Comparison of ENCODE assay signal across 1 cellular context in the genomic region with DNA sequence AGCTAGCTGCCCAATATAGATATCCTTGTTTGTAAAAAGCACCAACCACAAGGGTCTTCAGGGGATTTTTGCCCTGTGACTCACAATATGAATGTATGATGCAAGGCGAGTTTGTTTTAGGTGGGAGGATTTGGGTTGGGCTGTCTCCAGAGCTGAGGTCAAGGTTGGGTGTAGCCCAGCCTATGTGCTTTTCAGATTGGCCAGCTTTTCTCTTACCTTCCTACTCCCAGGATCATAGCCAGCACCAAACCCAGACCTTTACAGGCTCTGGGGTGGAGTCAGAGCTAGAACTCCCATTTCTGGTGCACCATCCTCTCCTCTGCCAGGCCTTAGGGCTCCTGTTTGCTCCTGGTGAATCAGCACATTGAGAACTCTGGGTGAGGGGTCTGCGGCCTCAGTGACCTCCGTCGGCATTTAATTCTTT.
TF ChIP-seq lines count a peak whose summit lies in the region.

No MANE protein-coding gene starts in this region.

TF ChIP-seq in HepG2, 621 proteins besides CTCF, POLR2A, EP300 and RAD21 (continued from another document and continues in another):
- TF ChIP-seq, protein P1, sequence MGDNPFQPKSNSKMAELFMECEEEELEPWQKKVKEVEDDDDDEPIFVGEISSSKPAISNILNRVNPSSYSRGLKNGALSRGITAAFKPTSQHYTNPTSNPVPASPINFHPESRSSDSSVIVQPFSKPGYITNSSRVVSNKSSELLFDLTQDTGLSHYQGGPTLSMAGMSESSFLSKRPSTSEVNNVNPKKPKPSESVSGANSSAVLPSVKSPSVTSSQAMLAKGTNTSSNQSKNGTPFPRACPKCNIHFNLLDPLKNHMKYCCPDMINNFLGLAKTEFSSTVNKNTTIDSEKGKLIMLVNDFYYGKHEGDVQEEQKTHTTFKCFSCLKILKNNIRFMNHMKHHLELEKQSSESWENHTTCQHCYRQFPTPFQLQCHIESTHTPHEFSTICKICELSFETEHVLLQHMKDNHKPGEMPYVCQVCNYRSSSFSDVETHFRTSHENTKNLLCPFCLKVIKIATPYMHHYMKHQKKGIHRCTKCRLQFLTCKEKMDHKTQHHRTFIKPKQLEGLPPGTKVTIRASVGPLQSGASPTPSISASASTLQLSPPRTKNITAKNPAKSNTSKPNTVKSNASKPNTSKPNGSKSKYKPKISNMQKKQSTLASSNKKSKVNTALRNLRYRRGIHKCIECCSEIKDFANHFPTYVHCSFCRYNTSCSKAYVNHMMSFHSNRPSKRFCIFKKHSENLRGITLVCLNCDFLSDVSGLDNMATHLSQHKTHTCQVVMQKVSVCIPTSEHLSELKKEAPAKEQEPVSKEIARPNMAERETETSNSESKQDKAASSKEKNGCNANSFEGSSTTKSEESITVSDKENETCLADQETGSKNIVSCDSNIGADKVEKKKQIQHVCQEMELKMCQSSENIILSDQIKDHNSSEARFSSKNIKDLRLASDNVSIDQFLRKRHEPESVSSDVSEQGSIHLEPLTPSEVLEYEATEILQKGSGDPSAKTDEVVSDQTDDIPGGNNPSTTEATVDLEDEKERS (CRISPR knock-in tag; IDR thresholded peaks at IDR 0.05): no peak
- TF ChIP-seq JUN (CRISPR knock-in tag; IDR thresholded peaks at IDR 0.05) (peak; percentile 94), GABPB1 (CRISPR knock-in tag; IDR thresholded peaks at IDR 0.05) (peak; percentile 23; the same call in 1 of the 2 replicates), SALL1 (CRISPR knock-in tag; IDR thresholded peaks at IDR 0.05) (peak; percentile 70), PRPF4 (IDR thresholded peaks at IDR 0.05; ENCODE audit: low read depth, low read length, poor library complexity, severe bottlenecking) (no peak), CEBPG (CRISPR knock-in tag; IDR thresholded peaks at IDR 0.05) (peak; percentile 92), POLR2AphosphoS2 (IDR thresholded peaks at IDR 0.05; ENCODE audit: low read depth, low read length) (no peak), ZMYM3 (CRISPR knock-in tag; IDR thresholded peaks at IDR 0.05) (no peak), ZFP82 (CRISPR knock-in tag; IDR thresholded peaks at IDR 0.05; ENCODE audit: borderline replicate concordance) (no peak), SOX6 (IDR thresholded peaks at IDR 0.05) (no peak), SOX6 (CRISPR knock-in tag; IDR thresholded peaks at IDR 0.05) (peak; percentile 85), ZNF816 (CRISPR knock-in tag; IDR thresholded peaks at IDR 0.05; ENCODE audit: borderline replicate concordance) (no peak), HNF4A (CRISPR knock-in tag; IDR thresholded peaks at IDR 0.05) (peak; percentile 59; the same call in 1 of the 2 replicates), ATF7 (IDR thresholded peaks at IDR 0.05) (peak; percentile 42; the same call in 1 of the 2 replicates), ATF7 (CRISPR knock-in tag; IDR thresholded peaks at IDR 0.05) (0 out of 2 replicates have a peak, but pooled peaks have one; percentile 69), THAP11 (CRISPR knock-in tag; IDR thresholded peaks at IDR 0.05) (peak; percentile 69), ELF3 (CRISPR knock-in tag; IDR thresholded peaks at IDR 0.05) (peak; percentile 37; the same call in 1 of the 2 replicates), ARID2 (CRISPR knock-in tag; IDR thresholded peaks at IDR 0.05; ENCODE audit: borderline replicate concordance) (no peak), TCF7 (IDR thresholded peaks at IDR 0.05; ENCODE audit: low read depth) (0 out of 2 replicates have a peak, but pooled peaks have one; percentile 9), SMARCC2 (IDR thresholded peaks at IDR 0.05) (no peak), GFI1 (CRISPR knock-in tag; IDR thresholded peaks at IDR 0.05; ENCODE audit: borderline replicate concordance) (no peak), JUND (CRISPR knock-in tag; IDR thresholded peaks at IDR 0.05) (peak; percentile 91), SMAD3 (CRISPR knock-in tag; IDR thresholded peaks at IDR 0.05) (peak; percentile 91), ZNF124 (CRISPR knock-in tag; IDR thresholded peaks at IDR 0.05) (no peak; the same call in 1 of the 2 replicates)
- TF ChIP-seq, protein P2, sequence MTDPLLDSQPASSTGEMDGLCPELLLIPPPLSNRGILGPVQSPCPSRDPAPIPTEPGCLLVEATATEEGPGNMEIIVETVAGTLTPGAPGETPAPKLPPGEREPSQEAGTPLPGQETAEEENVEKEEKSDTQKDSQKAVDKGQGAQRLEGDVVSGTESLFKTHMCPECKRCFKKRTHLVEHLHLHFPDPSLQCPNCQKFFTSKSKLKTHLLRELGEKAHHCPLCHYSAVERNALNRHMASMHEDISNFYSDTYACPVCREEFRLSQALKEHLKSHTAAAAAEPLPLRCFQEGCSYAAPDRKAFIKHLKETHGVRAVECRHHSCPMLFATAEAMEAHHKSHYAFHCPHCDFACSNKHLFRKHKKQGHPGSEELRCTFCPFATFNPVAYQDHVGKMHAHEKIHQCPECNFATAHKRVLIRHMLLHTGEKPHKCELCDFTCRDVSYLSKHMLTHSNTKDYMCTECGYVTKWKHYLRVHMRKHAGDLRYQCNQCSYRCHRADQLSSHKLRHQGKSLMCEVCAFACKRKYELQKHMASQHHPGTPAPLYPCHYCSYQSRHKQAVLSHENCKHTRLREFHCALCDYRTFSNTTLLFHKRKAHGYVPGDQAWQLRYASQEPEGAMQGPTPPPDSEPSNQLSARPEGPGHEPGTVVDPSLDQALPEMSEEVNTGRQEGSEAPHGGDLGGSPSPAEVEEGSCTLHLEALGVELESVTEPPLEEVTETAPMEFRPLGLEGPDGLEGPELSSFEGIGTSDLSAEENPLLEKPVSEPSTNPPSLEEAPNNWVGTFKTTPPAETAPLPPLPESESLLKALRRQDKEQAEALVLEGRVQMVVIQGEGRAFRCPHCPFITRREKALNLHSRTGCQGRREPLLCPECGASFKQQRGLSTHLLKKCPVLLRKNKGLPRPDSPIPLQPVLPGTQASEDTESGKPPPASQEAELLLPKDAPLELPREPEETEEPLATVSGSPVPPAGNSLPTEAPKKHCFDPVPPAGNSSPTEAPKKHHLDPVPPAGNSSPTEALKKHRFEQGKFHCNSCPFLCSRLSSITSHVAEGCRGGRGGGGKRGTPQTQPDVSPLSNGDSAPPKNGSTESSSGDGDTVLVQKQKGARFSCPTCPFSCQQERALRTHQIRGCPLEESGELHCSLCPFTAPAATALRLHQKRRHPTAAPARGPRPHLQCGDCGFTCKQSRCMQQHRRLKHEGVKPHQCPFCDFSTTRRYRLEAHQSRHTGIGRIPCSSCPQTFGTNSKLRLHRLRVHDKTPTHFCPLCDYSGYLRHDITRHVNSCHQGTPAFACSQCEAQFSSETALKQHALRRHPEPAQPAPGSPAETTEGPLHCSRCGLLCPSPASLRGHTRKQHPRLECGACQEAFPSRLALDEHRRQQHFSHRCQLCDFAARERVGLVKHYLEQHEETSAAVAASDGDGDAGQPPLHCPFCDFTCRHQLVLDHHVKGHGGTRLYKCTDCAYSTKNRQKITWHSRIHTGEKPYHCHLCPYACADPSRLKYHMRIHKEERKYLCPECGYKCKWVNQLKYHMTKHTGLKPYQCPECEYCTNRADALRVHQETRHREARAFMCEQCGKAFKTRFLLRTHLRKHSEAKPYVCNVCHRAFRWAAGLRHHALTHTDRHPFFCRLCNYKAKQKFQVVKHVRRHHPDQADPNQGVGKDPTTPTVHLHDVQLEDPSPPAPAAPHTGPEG (CRISPR knock-in tag; IDR thresholded peaks at IDR 0.05): no peak
- TF ChIP-seq, protein P3, sequence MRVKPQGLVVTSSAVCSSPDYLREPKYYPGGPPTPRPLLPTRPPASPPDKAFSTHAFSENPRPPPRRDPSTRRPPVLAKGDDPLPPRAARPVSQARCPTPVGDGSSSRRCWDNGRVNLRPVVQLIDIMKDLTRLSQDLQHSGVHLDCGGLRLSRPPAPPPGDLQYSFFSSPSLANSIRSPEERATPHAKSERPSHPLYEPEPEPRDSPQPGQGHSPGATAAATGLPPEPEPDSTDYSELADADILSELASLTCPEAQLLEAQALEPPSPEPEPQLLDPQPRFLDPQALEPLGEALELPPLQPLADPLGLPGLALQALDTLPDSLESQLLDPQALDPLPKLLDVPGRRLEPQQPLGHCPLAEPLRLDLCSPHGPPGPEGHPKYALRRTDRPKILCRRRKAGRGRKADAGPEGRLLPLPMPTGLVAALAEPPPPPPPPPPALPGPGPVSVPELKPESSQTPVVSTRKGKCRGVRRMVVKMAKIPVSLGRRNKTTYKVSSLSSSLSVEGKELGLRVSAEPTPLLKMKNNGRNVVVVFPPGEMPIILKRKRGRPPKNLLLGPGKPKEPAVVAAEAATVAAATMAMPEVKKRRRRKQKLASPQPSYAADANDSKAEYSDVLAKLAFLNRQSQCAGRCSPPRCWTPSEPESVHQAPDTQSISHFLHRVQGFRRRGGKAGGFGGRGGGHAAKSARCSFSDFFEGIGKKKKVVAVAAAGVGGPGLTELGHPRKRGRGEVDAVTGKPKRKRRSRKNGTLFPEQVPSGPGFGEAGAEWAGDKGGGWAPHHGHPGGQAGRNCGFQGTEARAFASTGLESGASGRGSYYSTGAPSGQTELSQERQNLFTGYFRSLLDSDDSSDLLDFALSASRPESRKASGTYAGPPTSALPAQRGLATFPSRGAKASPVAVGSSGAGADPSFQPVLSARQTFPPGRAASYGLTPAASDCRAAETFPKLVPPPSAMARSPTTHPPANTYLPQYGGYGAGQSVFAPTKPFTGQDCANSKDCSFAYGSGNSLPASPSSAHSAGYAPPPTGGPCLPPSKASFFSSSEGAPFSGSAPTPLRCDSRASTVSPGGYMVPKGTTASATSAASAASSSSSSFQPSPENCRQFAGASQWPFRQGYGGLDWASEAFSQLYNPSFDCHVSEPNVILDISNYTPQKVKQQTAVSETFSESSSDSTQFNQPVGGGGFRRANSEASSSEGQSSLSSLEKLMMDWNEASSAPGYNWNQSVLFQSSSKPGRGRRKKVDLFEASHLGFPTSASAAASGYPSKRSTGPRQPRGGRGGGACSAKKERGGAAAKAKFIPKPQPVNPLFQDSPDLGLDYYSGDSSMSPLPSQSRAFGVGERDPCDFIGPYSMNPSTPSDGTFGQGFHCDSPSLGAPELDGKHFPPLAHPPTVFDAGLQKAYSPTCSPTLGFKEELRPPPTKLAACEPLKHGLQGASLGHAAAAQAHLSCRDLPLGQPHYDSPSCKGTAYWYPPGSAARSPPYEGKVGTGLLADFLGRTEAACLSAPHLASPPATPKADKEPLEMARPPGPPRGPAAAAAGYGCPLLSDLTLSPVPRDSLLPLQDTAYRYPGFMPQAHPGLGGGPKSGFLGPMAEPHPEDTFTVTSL (CRISPR knock-in tag; IDR thresholded peaks at IDR 0.05; ENCODE audit: borderline replicate concordance): peak; percentile 60; the same call in 1 of the 2 replicates
- TF ChIP-seq, protein P4, sequence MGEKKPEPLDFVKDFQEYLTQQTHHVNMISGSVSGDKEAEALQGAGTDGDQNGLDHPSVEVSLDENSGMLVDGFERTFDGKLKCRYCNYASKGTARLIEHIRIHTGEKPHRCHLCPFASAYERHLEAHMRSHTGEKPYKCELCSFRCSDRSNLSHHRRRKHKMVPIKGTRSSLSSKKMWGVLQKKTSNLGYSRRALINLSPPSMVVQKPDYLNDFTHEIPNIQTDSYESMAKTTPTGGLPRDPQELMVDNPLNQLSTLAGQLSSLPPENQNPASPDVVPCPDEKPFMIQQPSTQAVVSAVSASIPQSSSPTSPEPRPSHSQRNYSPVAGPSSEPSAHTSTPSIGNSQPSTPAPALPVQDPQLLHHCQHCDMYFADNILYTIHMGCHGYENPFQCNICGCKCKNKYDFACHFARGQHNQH (CRISPR knock-in tag; IDR thresholded peaks at IDR 0.05): peak; percentile 55; the same call in 1 of the 2 replicates
- TF ChIP-seq, protein P5, sequence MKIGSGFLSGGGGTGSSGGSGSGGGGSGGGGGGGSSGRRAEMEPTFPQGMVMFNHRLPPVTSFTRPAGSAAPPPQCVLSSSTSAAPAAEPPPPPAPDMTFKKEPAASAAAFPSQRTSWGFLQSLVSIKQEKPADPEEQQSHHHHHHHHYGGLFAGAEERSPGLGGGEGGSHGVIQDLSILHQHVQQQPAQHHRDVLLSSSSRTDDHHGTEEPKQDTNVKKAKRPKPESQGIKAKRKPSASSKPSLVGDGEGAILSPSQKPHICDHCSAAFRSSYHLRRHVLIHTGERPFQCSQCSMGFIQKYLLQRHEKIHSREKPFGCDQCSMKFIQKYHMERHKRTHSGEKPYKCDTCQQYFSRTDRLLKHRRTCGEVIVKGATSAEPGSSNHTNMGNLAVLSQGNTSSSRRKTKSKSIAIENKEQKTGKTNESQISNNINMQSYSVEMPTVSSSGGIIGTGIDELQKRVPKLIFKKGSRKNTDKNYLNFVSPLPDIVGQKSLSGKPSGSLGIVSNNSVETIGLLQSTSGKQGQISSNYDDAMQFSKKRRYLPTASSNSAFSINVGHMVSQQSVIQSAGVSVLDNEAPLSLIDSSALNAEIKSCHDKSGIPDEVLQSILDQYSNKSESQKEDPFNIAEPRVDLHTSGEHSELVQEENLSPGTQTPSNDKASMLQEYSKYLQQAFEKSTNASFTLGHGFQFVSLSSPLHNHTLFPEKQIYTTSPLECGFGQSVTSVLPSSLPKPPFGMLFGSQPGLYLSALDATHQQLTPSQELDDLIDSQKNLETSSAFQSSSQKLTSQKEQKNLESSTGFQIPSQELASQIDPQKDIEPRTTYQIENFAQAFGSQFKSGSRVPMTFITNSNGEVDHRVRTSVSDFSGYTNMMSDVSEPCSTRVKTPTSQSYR (CRISPR knock-in tag; IDR thresholded peaks at IDR 0.05; ENCODE audit: borderline replicate concordance): no peak
- TF ChIP-seq, protein P6, sequence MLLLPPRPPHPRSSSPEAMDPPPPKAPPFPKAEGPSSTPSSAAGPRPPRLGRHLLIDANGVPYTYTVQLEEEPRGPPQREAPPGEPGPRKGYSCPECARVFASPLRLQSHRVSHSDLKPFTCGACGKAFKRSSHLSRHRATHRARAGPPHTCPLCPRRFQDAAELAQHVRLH (CRISPR knock-in tag; IDR thresholded peaks at IDR 0.05; ENCODE audit: borderline replicate concordance, low read depth): no peak
- TF ChIP-seq, protein P7, sequence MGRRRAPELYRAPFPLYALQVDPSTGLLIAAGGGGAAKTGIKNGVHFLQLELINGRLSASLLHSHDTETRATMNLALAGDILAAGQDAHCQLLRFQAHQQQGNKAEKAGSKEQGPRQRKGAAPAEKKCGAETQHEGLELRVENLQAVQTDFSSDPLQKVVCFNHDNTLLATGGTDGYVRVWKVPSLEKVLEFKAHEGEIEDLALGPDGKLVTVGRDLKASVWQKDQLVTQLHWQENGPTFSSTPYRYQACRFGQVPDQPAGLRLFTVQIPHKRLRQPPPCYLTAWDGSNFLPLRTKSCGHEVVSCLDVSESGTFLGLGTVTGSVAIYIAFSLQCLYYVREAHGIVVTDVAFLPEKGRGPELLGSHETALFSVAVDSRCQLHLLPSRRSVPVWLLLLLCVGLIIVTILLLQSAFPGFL (CRISPR knock-in tag; IDR thresholded peaks at IDR 0.05): no peak
- TF ChIP-seq, protein P8, sequence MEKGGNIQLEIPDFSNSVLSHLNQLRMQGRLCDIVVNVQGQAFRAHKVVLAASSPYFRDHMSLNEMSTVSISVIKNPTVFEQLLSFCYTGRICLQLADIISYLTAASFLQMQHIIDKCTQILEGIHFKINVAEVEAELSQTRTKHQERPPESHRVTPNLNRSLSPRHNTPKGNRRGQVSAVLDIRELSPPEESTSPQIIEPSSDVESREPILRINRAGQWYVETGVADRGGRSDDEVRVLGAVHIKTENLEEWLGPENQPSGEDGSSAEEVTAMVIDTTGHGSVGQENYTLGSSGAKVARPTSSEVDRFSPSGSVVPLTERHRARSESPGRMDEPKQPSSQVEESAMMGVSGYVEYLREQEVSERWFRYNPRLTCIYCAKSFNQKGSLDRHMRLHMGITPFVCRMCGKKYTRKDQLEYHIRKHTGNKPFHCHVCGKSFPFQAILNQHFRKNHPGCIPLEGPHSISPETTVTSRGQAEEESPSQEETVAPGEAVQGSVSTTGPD (CRISPR knock-in tag; IDR thresholded peaks at IDR 0.05): no peak
